9 cellular contexts compared by ENCODE assay signal in genomic region chr20:40532103-40532502, GRCh38.
DNase-seq lines count a peak whose midpoint lies in the region; ATAC-seq and FAIRE-seq lines count a peak whose summit lies in the region.
"Had no signal": no experiment of that assay in that cellular context is flagged by ENCODE, and none has a peak within 500 bp of the region (broad histone marks: within the 10 kb centered on the region; RNA-seq: fewer than 3 reads in every experiment).

No MANE protein-coding gene starts in this region.

- no peaks in the 10 kb centered on the region for H3K9me2 ChIP-seq in GM23248 (ENCODE audit: insufficient read depth)

- 0 out of 2 replicates have a peak, but pooled peaks cover 5% of the 10 kb centered on the region for H3F3A ChIP-seq in GM23248 (ENCODE audit: insufficient read depth)

- H3K27me3 ChIP-seq in GM23248 (replicated peaks; ENCODE audit: insufficient read depth), result no peaks in the 10 kb centered on the region; the same call in none of the 2 replicates

- FAIRE-seq in frontal cortex (lab: Jason Lieb, UNC), result no peak
- FAIRE-seq: TTC549 had no signal

- peaks cover 6% of the 10 kb centered on the region; the same call in 1 of the 2 replicates for H3K4me1 ChIP-seq in GM23248 (ENCODE audit: insufficient read depth)

- ATAC-seq in GM21390 (IDR thresholded peaks at IDR 0.05; ENCODE audit: unreplicated experiment), result no peak

- peak; percentile 10 for DNase-seq in Caki2 (ENCODE audit: low read depth)
- DNase-seq in GM23248, result peak; percentile 15
- DNase-seq in SKM-1 treated with dmso at 0.1 percent for 144 hours (lab: John Stamatoyannopoulos, UW; ENCODE audit: unreplicated experiment), result peak; percentile 30
- peak; percentile 12 for DNase-seq in iris pigment epithelial cell (ENCODE audit: low read depth)
- no peak for DNase-seq in NOMO-1 treated with dmso at 0.1 percent for 144 hours (lab: John Stamatoyannopoulos, UW; ENCODE audit: unreplicated experiment)
- no peak for DNase-seq in frontal cortex (ENCODE audit: low spot score in 2 of 2)
- DNase-seq: nucleus accumbens had no signal

- H3K4me3 ChIP-seq in GM23248, result no peak overlapping the region

- H3K4me2 ChIP-seq in GM23248 (ENCODE audit: unreplicated experiment), result no peak overlapping the region

- H3K9ac ChIP-seq in GM23248, result no peak overlapping the region

- no peak overlapping the region for H2AFZ ChIP-seq in GM23248

- H3K9me3 ChIP-seq in GM23248 (ENCODE audit: low read depth), result no peaks in the 10 kb centered on the region

- no peaks in the 10 kb centered on the region for H4K20me1 ChIP-seq in GM23248 (ENCODE audit: insufficient read depth)

- H3K36me3 ChIP-seq in GM23248 (ENCODE audit: low read depth), result no peaks in the 10 kb centered on the region

- 48 to 53% methylated on average over 4 of the region's 4 CpGs for WGBS in GM23248 (ENCODE audit: low coverage in 1 of 2, low lambda C conversion rate in 2 of 2, missing lambda C conversion rate in 2 of 2), 2 experiments

- no peak overlapping the region for H3K27ac ChIP-seq in GM23248

- in situ Hi-C loops in Caki2 (cut with HindIII; ENCODE audit: low pct_unique_long_range_greater_than_20kb, low sequenced_read_pairs) (no loop called here), GM23248 (cut with MboI) (no loop called here)

- no peaks in the 10 kb centered on the region for H3K79me2 ChIP-seq in GM23248 (ENCODE audit: insufficient read depth)

Comparison
In these comparisons a context has a peak if more than half of its experiments do, and no peak if none do; other contexts are left out.
1. DNase-seq: peak in Caki2 (single experiment), GM23248 (single experiment), SKM-1 treated with dmso at 0.1 percent for 144 hours (single experiment) and iris pigment epithelial cell (single experiment); none in NOMO-1 treated with dmso at 0.1 percent for 144 hours (single experiment) and frontal cortex (0 of 2).